In genomic region chr12:81257952-81258551, GRCh38 we compare ENCODE assay signal across 8 cellular contexts.
DNase-seq lines count a peak whose midpoint lies in the region; ATAC-seq and TF ChIP-seq lines count a peak whose summit lies in the region.

No MANE protein-coding gene starts in this region.

- no peak overlapping the region for H3K4me3 Mint-ChIP-seq in chondrocyte (ENCODE audit: unreplicated experiment)
- H3K4me3 Mint-ChIP-seq in naive thymus-derived CD4-positive, alpha-beta T cell, result no peak overlapping the region

- intact Hi-C loops in naive thymus-derived CD4-positive, alpha-beta T cell (cut with micrococcal nuclease), result no loop called here

- H3K36me3 Mint-ChIP-seq in chondrocyte (ENCODE audit: low read depth), result no peaks in the 10 kb centered on the region
- H3K36me3 Mint-ChIP-seq in naive thymus-derived CD4-positive, alpha-beta T cell, result no peaks in the 10 kb centered on the region
- no peaks in the 10 kb centered on the region for H3K36me3 Mint-ChIP-seq in activated naive CD4-positive, alpha-beta T cell treated with anti-CD3 and anti-CD28 coated beads, Interleukin-2, amount 50 U/mL, for 72 hours

- H3K27me3 ChIP-seq in naive thymus-derived CD4-positive, alpha-beta T cell (ENCODE audit: control insufficient read depth in 2 of 2, insufficient read depth in 2 of 2, low read length in 2 of 2), result no peaks in the 10 kb centered on the region

- no peaks in the 10 kb centered on the region for H3K4me1 Mint-ChIP-seq in chondrocyte (ENCODE audit: low read depth)
- no peaks in the 10 kb centered on the region for H3K4me1 Mint-ChIP-seq in naive thymus-derived CD4-positive, alpha-beta T cell

- ATAC-seq in naive thymus-derived CD4-positive, alpha-beta T cell, result no peak
- ATAC-seq in activated naive CD4-positive, alpha-beta T cell treated with anti-CD3 and anti-CD28 coated beads, Interleukin-2, amount 50 U/mL, for 72 hours, result no peak
- ATAC-seq in HG03139 (IDR thresholded peaks at IDR 0.05; ENCODE audit: unreplicated experiment), result no peak

- H3K27me3 Mint-ChIP-seq in chondrocyte (ENCODE audit: low read depth), result no peaks in the 10 kb centered on the region
- no peaks in the 10 kb centered on the region for H3K27me3 Mint-ChIP-seq in naive thymus-derived CD4-positive, alpha-beta T cell

- peaks cover 0 to 3% (median 0%) of the 10 kb centered on the region in 3 experiments for H3K9me3 ChIP-seq in naive thymus-derived CD4-positive, alpha-beta T cell (ENCODE audit: control insufficient read depth in 2 of 3, low read length in 3 of 3)

- H3K27ac ChIP-seq in naive thymus-derived CD4-positive, alpha-beta T cell (ENCODE audit: low read depth, low read length), result no peak overlapping the region

- H3K27ac Mint-ChIP-seq in chondrocyte (ENCODE audit: unreplicated experiment), result no peak overlapping the region
- no peak overlapping the region for H3K27ac Mint-ChIP-seq in naive thymus-derived CD4-positive, alpha-beta T cell
- no peak overlapping the region for H3K27ac Mint-ChIP-seq in activated naive CD4-positive, alpha-beta T cell treated with anti-CD3 and anti-CD28 coated beads, Interleukin-2, amount 50 U/mL, for 72 hours

- peak; percentile 88 for TF ChIP-seq CTCF in chondrocyte (IDR thresholded peaks at IDR 0.05)

- DNase-seq in AG08395 (ENCODE audit: low spot score), result peak; percentile 33
- peak; percentile 17 for DNase-seq in HEK293T (ENCODE audit: extremely low spot score)
- DNase-seq in NCI-H69 (lab: John Stamatoyannopoulos, UW), result peak; percentile 86
- DNase-seq in chondrocyte (ENCODE audit: low spot score), result no peak
- DNase-seq in non-pigmented ciliary epithelial cell (ENCODE audit: low read depth), result peak; percentile 32
- DNase-seq in naive thymus-derived CD4-positive, alpha-beta T cell, result no peak
- no peak for DNase-seq in activated naive CD4-positive, alpha-beta T cell treated with anti-CD3 and anti-CD28 coated beads, Interleukin-2, amount 50 U/mL, for 72 hours (ENCODE audit: low spot score in 2 of 2)

- H3K4me1 ChIP-seq in naive thymus-derived CD4-positive, alpha-beta T cell (ENCODE audit: control insufficient read depth in 2 of 2, insufficient read depth in 2 of 2, low read length in 2 of 2), result no peaks in the 10 kb centered on the region

- POLR2A ChIA-PET in HEK293T (lab: Yijun Ruan, JAX), result no interaction called here
- POLR2A ChIA-PET in naive thymus-derived CD4-positive, alpha-beta T cell (lab: Charles Lee), result no interaction called here

- no peaks in the 10 kb centered on the region for H3K9me3 Mint-ChIP-seq in chondrocyte (ENCODE audit: low read depth)
- H3K9me3 Mint-ChIP-seq in naive thymus-derived CD4-positive, alpha-beta T cell, result peaks cover 0 to 3% (median 0%) of the 10 kb centered on the region in 11 donors
- peaks cover 0 to 4% of the 10 kb centered on the region in 2 donors for H3K9me3 Mint-ChIP-seq in activated naive CD4-positive, alpha-beta T cell treated with anti-CD3 and anti-CD28 coated beads, Interleukin-2, amount 50 U/mL, for 72 hours

- no peak overlapping the region for H3K4me3 ChIP-seq in naive thymus-derived CD4-positive, alpha-beta T cell (ENCODE audit: low read length)

- no peaks in the 10 kb centered on the region for H3K36me3 ChIP-seq in naive thymus-derived CD4-positive, alpha-beta T cell (ENCODE audit: control insufficient read depth in 2 of 3, insufficient read depth in 3 of 3, low read length in 3 of 3)

- CTCF ChIA-PET in HEK293T (lab: Yijun Ruan, JAX), result interaction anchor here (0.6 to 1.1 kb wide), 2 partner anchors 58 to 421 kb away, joined by 3 read pairs; no protein-coding TSS in a partner anchor
- CTCF ChIA-PET in naive thymus-derived CD4-positive, alpha-beta T cell (lab: Charles Lee), result no interaction called here

TF ChIP-seq in HEK293T, 16 proteins besides CTCF, POLR2A, EP300 and RAD21:
- TF ChIP-seq ZNF384 (IDR thresholded peaks at IDR 0.05) (peak; percentile 90), SUZ12 (IDR thresholded peaks at IDR 0.05) (no peak)

Comparison
In these comparisons a context has a peak if more than half of its experiments do, and no peak if none do; other contexts are left out.
1. DNase-seq: peak in AG08395 (single experiment), HEK293T (single experiment), NCI-H69 (single experiment) and non-pigmented ciliary epithelial cell (single experiment); none in chondrocyte (single experiment), naive thymus-derived CD4-positive, alpha-beta T cell (0 of 9) and activated naive CD4-positive, alpha-beta T cell treated with anti-CD3 and anti-CD28 coated beads, Interleukin-2, amount 50 U/mL, for 72 hours (0 of 2).